34 cellular contexts compared by ENCODE assay signal in the genomic region with DNA sequence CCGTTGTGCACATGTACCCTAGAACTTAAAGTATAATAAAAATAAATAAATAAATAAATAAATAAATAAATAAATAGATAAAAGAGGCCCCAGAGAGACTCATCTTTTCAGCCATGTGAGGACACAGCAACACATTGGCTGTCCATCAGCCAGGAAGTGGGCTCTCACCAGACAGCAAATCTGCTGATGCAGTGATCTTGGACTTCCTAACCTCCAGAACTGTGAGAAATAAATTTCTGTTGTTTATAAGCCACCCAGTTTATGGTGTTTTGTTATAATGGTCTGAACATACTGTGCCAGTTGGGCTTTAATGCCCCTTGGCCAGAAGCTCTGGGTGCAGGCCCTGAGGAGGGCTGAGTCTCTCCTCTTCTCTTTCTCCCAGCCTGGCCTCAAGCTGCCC.
"Had no signal": no experiment of that assay in that cellular context is flagged by ENCODE, and none has a peak within 500 bp of the region (broad histone marks: within the 10 kb centered on the region; RNA-seq: fewer than 3 reads in every experiment).

No MANE protein-coding gene starts in this region.

- H3K27me3 ChIP-seq: cardiac muscle cell had no signal

- FAIRE-seq: RCC 7860 had no signal

- H3K4me3 Mint-ChIP-seq: activated CD4-positive, alpha-beta memory T cell treated with anti-CD3 and anti-CD28 coated beads, Interleukin-2, amount 10 ng/mL, durations not matched to agents 7 days and 5 days; activated CD8-positive, alpha-beta memory T cell treated with anti-CD3 and anti-CD28 coated beads, Interleukin-2, amount 10 ng/mL, durations not matched to agents 7 days and 5 days; activated naive CD4-positive, alpha-beta T cell treated with anti-CD3 and anti-CD28 coated beads, Interleukin-2, amount 10 ng/mL, durations not matched to agents 7 days and 5 days; activated naive CD8-positive, alpha-beta T cell; activated naive CD8-positive, alpha-beta T cell treated with anti-CD3 and anti-CD28 coated beads, Interleukin-2, amount 50 U/mL, for 24 hours; central memory CD8-positive, alpha-beta T cell; T-cell had no signal

- H3K9me3 Mint-ChIP-seq: central memory CD8-positive, alpha-beta T cell had no signal

- H3K4me3 ChIP-seq: cardiac muscle cell had no signal

- H3K36me3 ChIP-seq: cardiac muscle cell, WERI-Rb-1 had no signal

- H3K27me3 Mint-ChIP-seq: activated naive CD8-positive, alpha-beta T cell; activated naive CD8-positive, alpha-beta T cell treated with anti-CD3 and anti-CD28 coated beads, Interleukin-2, amount 50 U/mL, for 24 hours; central memory CD8-positive, alpha-beta T cell; T-cell had no signal

- H3K9ac ChIP-seq: KMS-11 had no signal

- H3K27ac ChIP-seq: cardiac muscle cell, KMS-11, WERI-Rb-1 had no signal

- DNase-seq: activated CD4-positive, alpha-beta memory T cell treated with anti-CD3 and anti-CD28 coated beads, Interleukin-2, amount 10 ng/mL, durations not matched to agents 7 days and 5 days; activated CD4-positive, alpha-beta T cell treated with anti-CD3 and anti-CD28 coated beads for 1 hour; activated CD4-positive, alpha-beta T cell treated with anti-CD3 and anti-CD28 coated beads for 48 hours; activated CD4-positive, CD25-positive, alpha-beta regulatory T cell; activated CD8-positive, alpha-beta memory T cell treated with anti-CD3 and anti-CD28 coated beads for 24 hours; activated CD8-positive, alpha-beta memory T cell treated with anti-CD3 and anti-CD28 coated beads, Interleukin-2, amount 10 ng/mL, durations not matched to agents 7 days and 5 days; activated CD8-positive, alpha-beta memory T cell treated with anti-CD3 and anti-CD28 coated beads, Interleukin-2, amount 50 U/mL, for 48 hours; activated effector memory CD4-positive, alpha-beta T cell treated with Interleukin-2 at 50 U/mL for 16 hours; activated naive CD4-positive, alpha-beta T cell treated with anti-CD3 and anti-CD28 coated beads, Interleukin-2, amount 10 ng/mL, durations not matched to agents 7 days and 5 days; activated naive CD8-positive, alpha-beta T cell treated with anti-CD3 and anti-CD28 coated beads, Interleukin-2, amount 50 U/mL, for 24 hours; activated T-cell treated with anti-CD3 and anti-CD28 coated beads, Interleukin-2, amount 50 U/mL, for 48 hours; anterior cingulate cortex; MM.1S; MV-4-11; NCI-H1092; NCI-H1436 treated with DMSO at 0.1 percent for 48 hours; NCI-H1694 treated with DMSO at 0.1 percent for 48 hours; NCI-H2029; NCI-H345; NCI-H524 treated with DMSO at 0.1 percent for 48 hours; NCI-H748 treated with DMSO at 0.1 percent for 48 hours; NK-92 treated with Interleukin-12 subunit alpha and Interleukin-12 subunit beta, amount 100 ng/mL, for 24 hours; PC-3; SHP77 treated with DMSO at 0.1 percent for 48 hours; T-cell; T-helper 2 cell; T-helper 9 cell; WERI-Rb-1 had no signal

- H3K27ac Mint-ChIP-seq: activated CD4-positive, alpha-beta memory T cell treated with anti-CD3 and anti-CD28 coated beads, Interleukin-2, amount 10 ng/mL, durations not matched to agents 7 days and 5 days; activated naive CD4-positive, alpha-beta T cell treated with anti-CD3 and anti-CD28 coated beads, Interleukin-2, amount 10 ng/mL, durations not matched to agents 7 days and 5 days; activated naive CD8-positive, alpha-beta T cell; activated naive CD8-positive, alpha-beta T cell treated with anti-CD3 and anti-CD28 coated beads, Interleukin-2, amount 50 U/mL, for 24 hours had no signal

- ATAC-seq: activated CD8-positive, alpha-beta memory T cell treated with anti-CD3 and anti-CD28 coated beads, Interleukin-2, amount 10 ng/mL, durations not matched to agents 7 days and 5 days; activated naive CD8-positive, alpha-beta T cell treated with anti-CD3 and anti-CD28 coated beads, Interleukin-2, amount 50 U/mL, for 24 hours; PC-3; SK-N-SH treated with all-trans-retinoic acid at 6 μM for 48 hours; T-cell had no signal

- H3K4me2 ChIP-seq: KMS-11 had no signal
